ENCODE assay signal across 1 cellular context in genomic region chr16:87950765-87951549, GRCh38.
TF ChIP-seq lines count a peak whose summit lies in the region.

Gene BANP, plus strand, starts transcription at chr16:87951434. Its CDS starts 23,682 bp downstream, at chr16:87975116.

TF ChIP-seq in HCT116, 20 proteins besides CTCF, POLR2A, EP300 and RAD21 (continued from another document):
- TF ChIP-seq POLR2AphosphoS5 (IDR thresholded peaks at IDR 0.05; ENCODE audit: low read depth, low read length) (peak; percentile 92), CEBPB (IDR thresholded peaks at IDR 0.05; ENCODE audit: low read depth) (no peak), EZH2 (IDR thresholded peaks at IDR 0.05) (no peak), ATF3 (IDR thresholded peaks at IDR 0.05) (no peak), TCF7L2 (IDR thresholded peaks at IDR 0.05; ENCODE audit: borderline replicate concordance, extremely low read depth, insufficient read depth, insufficient read length) (peak; percentile 58), CBX3 (IDR thresholded peaks at IDR 0.05; ENCODE audit: low read depth) (no peak), SIN3A (IDR thresholded peaks at IDR 0.05; ENCODE audit: low read depth) (no peak), ZFX (IDR thresholded peaks at IDR 0.05) (no peak), EZH2phosphoT487 (IDR thresholded peaks at IDR 0.05; ENCODE audit: borderline replicate concordance) (no peak), EGR1 (IDR thresholded peaks at IDR 0.05; ENCODE audit: low read depth) (no peak), ELF1 (IDR thresholded peaks at IDR 0.05; ENCODE audit: borderline replicate concordance, low read depth) (no peak), FOSL1 (IDR thresholded peaks at IDR 0.05; ENCODE audit: low read depth) (no peak), SP1 (IDR thresholded peaks at IDR 0.05; ENCODE audit: low read depth) (no peak), REST (IDR thresholded peaks at IDR 0.05; ENCODE audit: low read depth) (no peak)
